Comparison of ENCODE assay signal across 11 cellular contexts in the genomic region with DNA sequence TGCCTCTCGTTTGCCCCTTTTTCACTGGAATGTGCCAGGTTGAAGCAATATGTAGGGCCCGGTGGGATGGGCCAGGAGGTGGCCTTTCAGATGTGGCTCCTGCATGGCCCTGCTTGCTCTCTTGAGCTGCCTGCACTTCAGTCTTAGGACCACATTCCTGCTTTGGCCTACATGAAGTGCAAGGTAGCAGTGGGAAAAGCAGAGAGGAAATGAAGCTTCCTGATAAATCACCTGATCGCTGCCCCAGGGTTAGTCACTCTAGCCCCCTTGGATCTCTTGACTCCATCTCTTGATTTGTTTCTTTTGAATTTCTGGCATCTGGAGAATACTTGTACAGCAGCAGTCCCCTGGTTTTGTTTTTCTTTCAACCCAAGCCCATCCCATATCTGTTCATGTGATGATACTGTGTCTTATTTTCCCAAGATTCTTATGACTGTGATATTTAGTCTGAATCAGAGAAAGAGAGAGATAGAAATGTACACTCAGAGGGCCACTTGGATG.
DNase-seq lines count a peak whose midpoint lies in the region; ATAC-seq and TF ChIP-seq lines count a peak whose summit lies in the region.
"Had no signal": no experiment of that assay in that cellular context is flagged by ENCODE, and none has a peak within 500 bp of the region (broad histone marks: within the 10 kb centered on the region; RNA-seq: fewer than 3 reads in every experiment).

No MANE protein-coding gene starts in this region.

- peak overlapping the region; percentile 36; the same call in 1 of the 2 replicates for H4K91ac ChIP-seq in IMR-90 (ENCODE audit: insufficient read depth, low read depth, low read length)

- peak overlapping the region; percentile 63 for H3K18ac ChIP-seq in IMR-90 (ENCODE audit: low read depth, low read length)

- peak overlapping the region; percentile 85 for H2BK5ac ChIP-seq in IMR-90 (ENCODE audit: low read depth, low read length, poor library complexity, severe bottlenecking)

- peak overlapping the region; percentile 86 for H2BK20ac ChIP-seq in IMR-90 (ENCODE audit: low read depth, low read length)

- H4K20me1 ChIP-seq in IMR-90 (ENCODE audit: insufficient read depth, low read length) (no peaks in the 10 kb centered on the region), mammary epithelial cell (ENCODE audit: insufficient read depth, low read length) (no peaks in the 10 kb centered on the region)

- H3K23ac ChIP-seq in IMR-90 (ENCODE audit: low read depth, low read length), result peak overlapping the region; percentile 34; the same call in 1 of the 2 replicates

- H3K9me3 ChIP-seq in IMR-90 (ENCODE audit: control insufficient read depth, insufficient read depth, low read length) (no peaks in the 10 kb centered on the region), mammary epithelial cell (replicated peaks; ENCODE audit: insufficient read depth, low read length) (no peaks in the 10 kb centered on the region), left lung (no peaks in the 10 kb centered on the region)
- H3K9me3 ChIP-seq: thoracic aorta had no signal

- H3K4me1 ChIP-seq in IMR-90 (ENCODE audit: control insufficient read depth, insufficient read depth, low read length) (peaks cover 17% of the 10 kb centered on the region), mammary epithelial cell (ENCODE audit: insufficient read depth, low read length) (peaks cover 79% of the 10 kb centered on the region), left lung (peaks cover 0 to 30% of the 10 kb centered on the region in 2 donors)

- H3K4ac ChIP-seq in IMR-90 (ENCODE audit: low read depth, low read length), result peak overlapping the region; percentile 83

- peaks cover 0 to 4% of the 10 kb centered on the region in 2 donors for H3K9me3 Mint-ChIP-seq in stimulated activated naive CD8-positive, alpha-beta T cell treated with anti-CD3 and anti-CD28 coated beads, Interleukin-15, amount 100 ng/mL, for 72 hours

- dilution Hi-C loops in IMR-90 (cut with HindIII; ENCODE audit: low sequenced_read_pairs, unreplicated experiment) (no loop called here), mammary epithelial cell (cut with HindIII; ENCODE audit: low sequenced_read_pairs) (no loop called here)

- H3K4me2 ChIP-seq in IMR-90 (ENCODE audit: low read depth, low read length) (peak overlapping the region; percentile 40; the same call in 1 of the 2 replicates), mammary epithelial cell (ENCODE audit: insufficient read depth, low read depth, low read length) (peak overlapping the region; percentile 79)

- peak overlapping the region; percentile 61 for H2BK15ac ChIP-seq in IMR-90 (ENCODE audit: low read depth, low read length)

- H3K9me1 ChIP-seq in IMR-90 (ENCODE audit: insufficient read depth, low read length), result peaks cover 8% of the 10 kb centered on the region

- H3K79me1 ChIP-seq in IMR-90 (ENCODE audit: low read depth in 1 of 2, low read length in 2 of 2), result peaks cover 0 to 5% of the 10 kb centered on the region in 2 experiments; a peak in 1 of 4 replicates

- ATAC-seq in IMR-90 (ENCODE audit: low read depth), result peak; percentile 24; the same call in 1 of the 2 replicates
- peak; percentile 37 for ATAC-seq in left lung
- ATAC-seq in stimulated activated naive CD8-positive, alpha-beta T cell treated with anti-CD3 and anti-CD28 coated beads, Interleukin-15, amount 100 ng/mL, for 72 hours, result no peak
- no peak for ATAC-seq in GM18502 (IDR thresholded peaks at IDR 0.05; ENCODE audit: poor library complexity, unreplicated experiment)

- H3K36me3 ChIP-seq in IMR-90 (ENCODE audit: control insufficient read depth, insufficient read depth, low read length), result no peaks in the 10 kb centered on the region
- no peaks in the 10 kb centered on the region for H3K36me3 ChIP-seq in mammary epithelial cell (ENCODE audit: insufficient read depth, low read length)
- H3K36me3 ChIP-seq in left lung, result no peaks in the 10 kb centered on the region
- H3K36me3 ChIP-seq: thoracic aorta had no signal

- peak overlapping the region; percentile 69 for H2AK5ac ChIP-seq in IMR-90 (ENCODE audit: low read depth, low read length)

- WGBS in IMR-90 (ENCODE audit: extremely low coverage in 2 of 2, insufficient read length in 1 of 2), 2 experiments, result 64% methylated on average over 2 of the region's 3 CpGs; no CpG with 5 or more reads in 1 of the 2 experiments
- WGBS in mammary epithelial cell (ENCODE audit: low coverage, missing lambda C conversion rate), result 44% methylated on average over 2 of the region's 3 CpGs

- no peak for TF ChIP-seq RAD21 in IMR-90 (IDR thresholded peaks at IDR 0.05; ENCODE audit: low read length)

- H3K9ac ChIP-seq in IMR-90 (ENCODE audit: low read depth, low read length) (no peak overlapping the region), mammary epithelial cell (ENCODE audit: insufficient read depth, low read length) (peak overlapping the region; percentile 32)

- H4K8ac ChIP-seq in IMR-90 (ENCODE audit: low read depth in 2 of 2, low read length in 2 of 2), result peak overlapping the region in 1 of 2 experiments; percentile 60; a peak in 2 of 4 replicates

- no peak for TF ChIP-seq POLR2A in IMR-90 (IDR thresholded peaks at IDR 0.05; ENCODE audit: low read depth, low read length)

- peaks cover 36% of the 10 kb centered on the region for H3K4me1 Mint-ChIP-seq in stimulated activated naive CD8-positive, alpha-beta T cell treated with anti-CD3 and anti-CD28 coated beads, Interleukin-15, amount 100 ng/mL, for 72 hours

- peak overlapping the region; percentile 13 for H2AK9ac ChIP-seq in IMR-90 (replicated peaks; ENCODE audit: low read depth, low read length, poor library complexity)

- CTCF ChIA-PET in IMR-90 (lab: Yijun Ruan, JAX), result interaction anchor here (0.6 kb wide), 2 partner anchors 302 to 402 kb away, joined by 3 to 4 read pairs; no protein-coding TSS in a partner anchor
- CTCF ChIA-PET in mammary epithelial cell (lab: Charles Lee; ENCODE audit: low non-redundant PET), result no interaction called here

- intact Hi-C loops in IMR-90 (cut with micrococcal nuclease) (no loop called here), mammary epithelial cell (cut with micrococcal nuclease) (loop anchor here (1.0 kb wide), 1 partner anchor 18 kb away; no protein-coding TSS in a partner anchor), left lung (cut with DNase I) (no loop called here)

- peaks cover 7% of the 10 kb centered on the region for H3K27me3 Mint-ChIP-seq in stimulated activated naive CD8-positive, alpha-beta T cell treated with anti-CD3 and anti-CD28 coated beads, Interleukin-15, amount 100 ng/mL, for 72 hours

- no peak overlapping the region for H3K4me3 Mint-ChIP-seq in stimulated activated naive CD8-positive, alpha-beta T cell treated with anti-CD3 and anti-CD28 coated beads, Interleukin-15, amount 100 ng/mL, for 72 hours

- DNase-seq in ACHN, result peak; percentile 50
- peak; percentile 69 for DNase-seq in IMR-90
- DNase-seq in mammary epithelial cell, result peak; percentile 60
- no peak for DNase-seq in left lung
- DNase-seq in NCI-H2227 (lab: John Stamatoyannopoulos, UW; ENCODE audit: unreplicated experiment), result no peak
- DNase-seq in stimulated activated naive CD8-positive, alpha-beta T cell treated with anti-CD3 and anti-CD28 coated beads, Interleukin-15, amount 100 ng/mL, for 72 hours, result no peak
- DNase-seq in D341Med (ENCODE audit: low spot score), result no peak
- DNase-seq: NCI-H510A treated with DMSO at 0.1 percent for 48 hours, SHP77 had no signal

- in situ Hi-C loops in ACHN (cut with HindIII; ENCODE audit: low pct_ligation_motif_present, low pct_unique_long_range_greater_than_20kb, low sequenced_read_pairs), result no loop called here
- in situ Hi-C loops in IMR-90 (cut with MboI; ENCODE audit: low sequenced_read_pairs), result no loop called here
- in situ Hi-C loops in mammary epithelial cell (cut with MboI; ENCODE audit: low sequenced_read_pairs in 2 of 2), result no loop called here

- peak overlapping the region; percentile 69; the same call in 1 of the 2 replicates for H4K5ac ChIP-seq in IMR-90 (ENCODE audit: low read depth, low read length)

- H3K27ac ChIP-seq in IMR-90 (ENCODE audit: insufficient read depth, low read length) (peak overlapping the region; percentile 42), mammary epithelial cell (ENCODE audit: insufficient read depth, low read depth, low read length) (peak overlapping the region; percentile 78), left lung (no peak overlapping the region)
- H3K27ac ChIP-seq: thoracic aorta had no signal

- no peak overlapping the region for H3K56ac ChIP-seq in IMR-90 (ENCODE audit: extremely low read depth, insufficient read depth, low read length)

- H3K14ac ChIP-seq in IMR-90 (replicated peaks; ENCODE audit: low read depth, low read length), result peak overlapping the region; percentile 76

- H3K27ac Mint-ChIP-seq in stimulated activated naive CD8-positive, alpha-beta T cell treated with anti-CD3 and anti-CD28 coated beads, Interleukin-15, amount 100 ng/mL, for 72 hours, result peak overlapping the region in 1 of 2 donors; percentile 20

- POLR2A ChIA-PET in IMR-90 (lab: Charles Lee; ENCODE audit: unreplicated experiment), result no interaction called here

- no peak overlapping the region for H2AFZ ChIP-seq in IMR-90 (replicated peaks; ENCODE audit: low read length, poor library complexity)
- H2AFZ ChIP-seq in mammary epithelial cell (ENCODE audit: low read depth, low read length), result no peak overlapping the region

- peak overlapping the region; percentile 75 for H2BK120ac ChIP-seq in IMR-90 (ENCODE audit: low read depth, low read length)

- BruUV-seq in IMR-90 (replicated peaks; lab: Mats Ljungman, UMichigan) (no TSS peak), mammary epithelial cell (replicated peaks; lab: Mats Ljungman, UMichigan) (no TSS peak)

- H3K79me2 ChIP-seq in mammary epithelial cell (ENCODE audit: insufficient read depth, low read length), result peaks cover 76% of the 10 kb centered on the region

- H3K27me3 ChIP-seq in IMR-90 (ENCODE audit: control insufficient read depth, insufficient read depth, low read length), result no peaks in the 10 kb centered on the region
- H3K27me3 ChIP-seq in mammary epithelial cell (ENCODE audit: insufficient read depth, low read length), result no peaks in the 10 kb centered on the region
- H3K27me3 ChIP-seq in left lung, result peaks cover 0 to 25% of the 10 kb centered on the region in 2 donors

- H3K4me3 ChIP-seq in IMR-90 (ENCODE audit: insufficient read depth, low read depth, low read length), result no peak overlapping the region
- no peak overlapping the region for H3K4me3 ChIP-seq in mammary epithelial cell (replicated peaks in 1 of 3; ENCODE audit: insufficient read depth in 1 of 3, low read depth in 2 of 3, low read length in 3 of 3)
- H3K4me3 ChIP-seq in left lung, result no peak overlapping the region
- H3K4me3 ChIP-seq: thoracic aorta had no signal

- TF ChIP-seq CTCF in IMR-90 (conservative IDR thresholded peaks at IDR 0.05; ENCODE audit: low read depth, low read length) (no peak), mammary epithelial cell (conservative IDR thresholded peaks at IDR 0.05 in 1 of 2, IDR thresholded peaks at IDR 0.05 in 1 of 2; ENCODE audit: extremely low read depth in 1 of 2, insufficient read depth in 1 of 2, low read depth in 1 of 2, low read length in 2 of 2) (no peak), left lung (IDR thresholded peaks at IDR 0.05) (no peak)

TF ChIP-seq in IMR-90, 13 proteins besides CTCF, POLR2A, EP300 and RAD21 (continues in another document):
- TF ChIP-seq RFX5 (IDR thresholded peaks at IDR 0.05; ENCODE audit: low read depth, low read length) (no peak), SMC3 (IDR thresholded peaks at IDR 0.05; ENCODE audit: low read depth, low read length) (no peak), RCOR1 (IDR thresholded peaks at IDR 0.05; ENCODE audit: insufficient replicate concordance, low read length) (no peak)

Comparison
In these comparisons a context has a peak if more than half of its experiments do, and no peak if none do; other contexts are left out.
1. DNase-seq: peak in ACHN (single experiment), IMR-90 (single experiment) and mammary epithelial cell (single experiment); none in left lung (0 of 2), NCI-H2227 (single experiment), stimulated activated naive CD8-positive, alpha-beta T cell treated with anti-CD3 and anti-CD28 coated beads, Interleukin-15, amount 100 ng/mL, for 72 hours (0 of 2) and D341Med (single experiment).
2. ATAC-seq: peak in IMR-90 (single experiment) and left lung (single experiment); none in stimulated activated naive CD8-positive, alpha-beta T cell treated with anti-CD3 and anti-CD28 coated beads, Interleukin-15, amount 100 ng/mL, for 72 hours (single experiment) and GM18502 (single experiment).
3. H3K27ac ChIP-seq: peak in IMR-90 (single experiment) and mammary epithelial cell (single experiment); none in left lung (0 of 2).